Comparison of ENCODE assay signal across 20 cellular contexts in the genomic region with DNA sequence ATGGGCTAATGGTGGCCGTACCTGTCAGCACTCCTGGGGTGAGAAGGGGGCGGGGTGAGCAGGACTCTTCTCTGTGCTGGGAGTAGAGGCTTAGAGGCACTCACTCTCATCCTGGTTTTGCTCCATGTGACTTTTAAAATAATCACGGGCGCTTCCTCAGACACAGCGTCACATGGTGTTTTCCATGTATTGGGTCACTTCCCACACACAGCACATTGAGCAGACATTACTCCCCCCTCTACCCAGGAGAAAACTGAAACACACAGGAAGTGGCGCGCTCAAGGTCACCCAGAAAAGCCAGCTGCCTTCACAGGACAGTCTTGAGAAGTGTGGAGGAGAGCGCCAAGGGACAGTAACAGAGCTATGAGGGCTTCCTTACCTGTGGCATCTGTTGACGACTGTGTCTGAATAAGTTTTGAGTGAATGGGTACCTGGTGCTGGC. TPM values are rescaled to one million over a fixed set of nuclear protein-coding genes. Genes with fewer than 3 reads are reported as not detected.
DNase-seq lines count a peak whose midpoint lies in the region; ATAC-seq and TF ChIP-seq lines count a peak whose summit lies in the region.
"Had no signal": no experiment of that assay in that cellular context is flagged by ENCODE, and none has a peak within 500 bp of the region (broad histone marks: within the 10 kb centered on the region; RNA-seq: fewer than 3 reads in every experiment).

No MANE protein-coding gene starts in this region.

- TF ChIP-seq CTCF in epithelial cell of proximal tubule (conservative IDR thresholded peaks at IDR 0.05; ENCODE audit: low read depth, low read length) = no peak

- no peaks in the 10 kb centered on the region for H3K27me3 ChIP-seq in mucosa of stomach (ENCODE audit: control insufficient read depth, insufficient read depth, low read length)
- H3K27me3 ChIP-seq: gastroesophageal sphincter, spleen, tibial artery had no signal

- H3K4me1 ChIP-seq in mucosa of stomach (ENCODE audit: control insufficient read depth, insufficient read depth, low read length) = peaks cover 36% of the 10 kb centered on the region
- H3K4me1 ChIP-seq: gastroesophageal sphincter, tibial artery had no signal

- ATAC-seq in left ventricle myocardium superior (peak; percentile 13), Right ventricle myocardium superior (ENCODE audit: poor library complexity) (no peak), HG03565 (IDR thresholded peaks at IDR 0.05; ENCODE audit: unreplicated experiment) (no peak), HG02759 (IDR thresholded peaks at IDR 0.05; ENCODE audit: unreplicated experiment) (no peak), GM18502 (IDR thresholded peaks at IDR 0.05; ENCODE audit: poor library complexity, unreplicated experiment) (no peak)
- ATAC-seq: gastroesophageal sphincter; stimulated activated effector memory CD8-positive, alpha-beta T cell treated with anti-CD3 and anti-CD28 coated beads, Interleukin-12 subunit alpha, Interleukin-12 subunit beta, amount 100 ng/mL, for 72 hours had no signal

- no peaks in the 10 kb centered on the region for H3K36me3 ChIP-seq in mucosa of stomach (ENCODE audit: control insufficient read depth, insufficient read depth, low read length)
- H3K36me3 ChIP-seq: gastroesophageal sphincter, spleen, tibial artery had no signal

- H3K4me3 ChIP-seq in epithelial cell of proximal tubule (ENCODE audit: low read depth, low read length) (peak overlapping the region; percentile 46), mucosa of stomach (ENCODE audit: low read length) (no peak overlapping the region)
- H3K4me3 ChIP-seq: gastroesophageal sphincter, spleen, tibial artery had no signal

- no peaks in the 10 kb centered on the region for H3K9me3 ChIP-seq in mucosa of stomach (ENCODE audit: control insufficient read depth, low read length)
- H3K9me3 ChIP-seq: SK-N-SH, tibial artery had no signal

- intact Hi-C loops in left ventricle myocardium superior (cut with micrococcal nuclease) (no loop called here), Right ventricle myocardium superior (cut with DNase I) (no loop called here)

- peak overlapping the region; percentile 14 for H3K9ac ChIP-seq in mucosa of stomach (ENCODE audit: low read length)
- H3K9ac ChIP-seq: SK-N-SH had no signal

- no peak for DNase-seq in left ventricle myocardium superior
- DNase-seq in Right ventricle myocardium superior = no peak
- DNase-seq in epithelial cell of proximal tubule (ENCODE audit: low read depth) = peak; percentile 89
- no peak for DNase-seq in activated CD8-positive, alpha-beta memory T cell treated with anti-CD3 and anti-CD28 coated beads, Interleukin-2, amount 50 U/mL, for 4 hours
- DNase-seq: activated CD4-positive, alpha-beta T cell treated with anti-CD3 and anti-CD28 coated beads, Interleukin-2, amount 10 ng/mL, durations not matched to agents 7 days and 5 days; activated naive CD4-positive, alpha-beta T cell treated with Interleukin-2 at 50 U/mL for 16 hours; CD4-positive, CD25-positive, alpha-beta regulatory T cell; KBM-7; midbrain; NCI-H1105; NCI-H748 treated with DMSO at 0.1 percent for 48 hours; SK-N-SH; spleen; tibial artery had no signal

RNA-seq across cellular contexts. Expression of a gene that starts 23.2 kb away (rescaled TPM):
- total RNA-seq in left ventricle myocardium superior (7.6 TPM), Right ventricle myocardium superior (8.3 TPM), epithelial cell of proximal tubule (11.4 and 12.1 TPM in 2 replicates)
